ENCODE assay signal across 1 cellular context in genomic region chr17:42782402-42783061, GRCh38.
TF ChIP-seq lines count a peak whose summit lies in the region.

No MANE protein-coding gene starts in this region.

TF ChIP-seq in HEK293, 187 proteins besides CTCF, POLR2A, EP300 and RAD21:
- TF ChIP-seq ZNF175 (tag by site-specific recombination; IDR thresholded peaks at IDR 0.05): no peak
- 0 out of 2 replicates have a peak, but pooled peaks have one; percentile 10 for TF ChIP-seq PATZ1 (tag by site-specific recombination; IDR thresholded peaks at IDR 0.05)
- no peak for TF ChIP-seq ZNF202 (tag by site-specific recombination; IDR thresholded peaks at IDR 0.05; ENCODE audit: borderline replicate concordance)
- TF ChIP-seq ZNF157 (tag by site-specific recombination; IDR thresholded peaks at IDR 0.05): no peak
- no peak for TF ChIP-seq ZNF521 (tag by site-specific recombination; IDR thresholded peaks at IDR 0.05)
- TF ChIP-seq ZBTB11 (tag by site-specific recombination; conservative IDR thresholded peaks at IDR 0.05; ENCODE audit: low read depth): no peak
- TF ChIP-seq ZNF658 (tag by site-specific recombination; IDR thresholded peaks at IDR 0.05): no peak
- TF ChIP-seq REST (tag by site-specific recombination; IDR thresholded peaks at IDR 0.05): no peak
- no peak for TF ChIP-seq ZNF585B (tag by site-specific recombination; IDR thresholded peaks at IDR 0.05)
TF ChIP-seq in HEK293: peak in this region for 1.
